In the genomic region with DNA sequence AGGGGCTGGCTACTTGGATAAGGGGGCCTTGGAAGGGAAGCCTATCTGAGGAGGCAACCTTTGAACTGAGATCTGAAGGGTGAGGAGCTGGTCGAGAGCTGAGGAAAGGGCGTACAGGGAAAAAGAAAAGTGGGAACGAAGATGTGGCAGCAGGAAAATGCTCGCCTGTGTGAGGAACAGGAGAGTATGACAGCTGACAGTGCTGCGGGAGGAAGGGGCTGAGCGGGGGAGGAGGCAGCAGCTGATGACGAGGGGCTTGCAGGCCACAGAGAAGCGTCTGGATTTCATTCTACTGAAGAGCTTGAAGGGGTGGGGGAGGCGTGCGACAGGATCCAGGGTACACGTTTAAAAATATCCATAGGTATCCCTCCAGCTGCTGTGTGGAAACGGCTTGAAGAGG, we compare ENCODE assay signal across 26 cellular contexts. TPM values are rescaled to one million over a fixed set of nuclear protein-coding genes. Genes with fewer than 3 reads are reported as not detected.
DNase-seq lines count a peak whose midpoint lies in the region; ATAC-seq and TF ChIP-seq lines count a peak whose summit lies in the region.
"Had no signal": no experiment of that assay in that cellular context is flagged by ENCODE, and none has a peak within 500 bp of the region (broad histone marks: within the 10 kb centered on the region; RNA-seq: fewer than 3 reads in every experiment).

No MANE protein-coding gene starts in this region.

- DNase-seq in MCF 10A (ENCODE audit: unreplicated experiment): no peak
- DNase-seq in mammary epithelial cell: no peak
- no peak for DNase-seq in mesenchymal stem cell
- DNase-seq in sigmoid colon: no peak
- DNase-seq in vagina (ENCODE audit: extremely low spot score in 2 of 2): no peak
- DNase-seq in NCI-H1694 (lab: John Stamatoyannopoulos, UW): no peak
- DNase-seq in Karpas-422: no peak
- DNase-seq: activated CD4-positive, alpha-beta T cell treated with anti-CD3 and anti-CD28 coated beads, Interleukin-2, amount 10 ng/mL, durations not matched to agents 7 days and 5 days; body of pancreas; Caco-2; DND-41; hippocampal formation; islet precursor cell; KG1; MV-4-11; NCI-H1694 treated with DMSO at 0.1 percent for 48 hours; NCI-H2227 treated with DMSO at 0.1 percent for 48 hours; NCI-H748 treated with DMSO at 0.1 percent for 48 hours; SHP77 treated with DMSO at 0.1 percent for 48 hours; stimulated activated CD4-positive, alpha-beta T cell treated with anti-CD3 and anti-CD28 coated beads, Interleukin-12 subunit alpha, Interleukin-12 subunit beta, amount 100 ng/mL, for 4 hours had no signal

- CTCF ChIA-PET in MCF 10A (lab: Yijun Ruan, JAX) (interaction anchor here (0.5 to 2.4 kb wide), 5 partner anchors 13 to 1236 kb away, joined by 3 to 16 read pairs (median 3); no protein-coding TSS in a partner anchor), mammary epithelial cell (lab: Charles Lee; ENCODE audit: low non-redundant PET) (no interaction called here)

- H2BK15ac ChIP-seq in mesenchymal stem cell (ENCODE audit: low read depth, poor library complexity, severe bottlenecking): no peak overlapping the region

- BruUV-seq in MCF 10A (replicated peaks; lab: Mats Ljungman, UMichigan): no TSS peak
- BruUV-seq in mammary epithelial cell (replicated peaks; lab: Mats Ljungman, UMichigan): no TSS peak

- dilution Hi-C loops in mammary epithelial cell (cut with HindIII; ENCODE audit: low sequenced_read_pairs): no loop called here

- H3K79me2 ChIP-seq in mammary epithelial cell (ENCODE audit: insufficient read depth, low read length): peaks cover 11% of the 10 kb centered on the region
- no peaks in the 10 kb centered on the region for H3K79me2 ChIP-seq in Karpas-422 (ENCODE audit: low read length)

- H3K4me2 ChIP-seq in mammary epithelial cell (ENCODE audit: insufficient read depth, low read depth, low read length) (no peak overlapping the region), mesenchymal stem cell (ENCODE audit: low read length, poor library complexity, severe bottlenecking) (no peak overlapping the region), Karpas-422 (ENCODE audit: low read depth, low read length, poor library complexity, severe bottlenecking) (no peak overlapping the region)
- H3K4me2 ChIP-seq: neural progenitor cell had no signal

- H3K4me1 ChIP-seq in mammary epithelial cell (ENCODE audit: insufficient read depth, low read length): peaks cover 9% of the 10 kb centered on the region
- peaks cover 11% of the 10 kb centered on the region for H3K4me1 ChIP-seq in mesenchymal stem cell (ENCODE audit: control insufficient read depth, insufficient read depth, low read depth, low read length)
- peaks cover 0 to 78% (median 71%) of the 10 kb centered on the region in 4 donors for H3K4me1 ChIP-seq in sigmoid colon
- peaks cover 96% of the 10 kb centered on the region for H3K4me1 ChIP-seq in vagina
- H3K4me1 ChIP-seq in Karpas-422 (ENCODE audit: low read length): no peaks in the 10 kb centered on the region
- H3K4me1 ChIP-seq: Caco-2 had no signal

- POLR2A ChIA-PET in MCF 10A (lab: Yijun Ruan, JAX): interaction anchor here (1.3 to 2.6 kb wide), 3 partner anchors 8 to 12 kb away, joined by 3 to 9 read pairs (median 8); no protein-coding TSS in a partner anchor

- no peak overlapping the region for H2BK120ac ChIP-seq in mesenchymal stem cell (ENCODE audit: low read depth, low read length)

- H3K23ac ChIP-seq in mesenchymal stem cell (ENCODE audit: low read length in 2 of 2): no peak overlapping the region

- no peak overlapping the region for H2AK5ac ChIP-seq in mesenchymal stem cell (ENCODE audit: low read length, severe bottlenecking)

- H3K9me2 ChIP-seq in Karpas-422 (replicated peaks; ENCODE audit: insufficient read depth, low read length): no peaks in the 10 kb centered on the region

- H4K8ac ChIP-seq in mesenchymal stem cell (ENCODE audit: low read length): peak overlapping the region; percentile 35

- peaks cover 51% of the 10 kb centered on the region for H3K79me1 ChIP-seq in mesenchymal stem cell (replicated peaks; ENCODE audit: low read length, poor library complexity, severe bottlenecking)

- ATAC-seq in HG03159 (IDR thresholded peaks at IDR 0.05; ENCODE audit: unreplicated experiment): no peak
- ATAC-seq: activated T-helper 17 cell treated with anti-CD3 and anti-CD28 coated beads, Interleukin-2, amount 50 U/mL, for 72 hours had no signal

- no peaks in the 10 kb centered on the region for H3K27me3 Mint-ChIP-seq in MCF 10A (ENCODE audit: insufficient read depth, unreplicated experiment)
- H3K27me3 Mint-ChIP-seq: activated naive CD8-positive, alpha-beta T cell had no signal

- in situ Hi-C loops in mammary epithelial cell (cut with MboI; ENCODE audit: low sequenced_read_pairs in 2 of 2): no loop called here

- no peak overlapping the region for H4K91ac ChIP-seq in mesenchymal stem cell (ENCODE audit: low read length)

- H3K36me3 Mint-ChIP-seq in MCF 10A (ENCODE audit: insufficient read depth, unreplicated experiment): peaks cover 57% of the 10 kb centered on the region
- H3K36me3 Mint-ChIP-seq: activated naive CD8-positive, alpha-beta T cell had no signal

- H3K27ac Mint-ChIP-seq in MCF 10A (ENCODE audit: low read depth, unreplicated experiment): peak overlapping the region; percentile 55
- H3K27ac Mint-ChIP-seq: activated CD4-positive, alpha-beta T cell treated with anti-CD3 and anti-CD28 coated beads, Interleukin-2, amount 10 ng/mL, durations not matched to agents 7 days and 5 days; activated naive CD8-positive, alpha-beta T cell; activated T-helper 17 cell treated with anti-CD3 and anti-CD28 coated beads, Interleukin-2, amount 50 U/mL, for 72 hours had no signal

- H2BK12ac ChIP-seq in mesenchymal stem cell (ENCODE audit: low read length in 2 of 2): no peak overlapping the region

- H3K14ac ChIP-seq in mesenchymal stem cell (ENCODE audit: low read length in 2 of 2): no peak overlapping the region

- no peak overlapping the region for H3K4me3 Mint-ChIP-seq in MCF 10A (ENCODE audit: unreplicated experiment)
- H3K4me3 Mint-ChIP-seq: activated CD4-positive, alpha-beta T cell treated with anti-CD3 and anti-CD28 coated beads, Interleukin-2, amount 10 ng/mL, durations not matched to agents 7 days and 5 days; activated naive CD8-positive, alpha-beta T cell; activated T-helper 17 cell treated with anti-CD3 and anti-CD28 coated beads, Interleukin-2, amount 50 U/mL, for 72 hours; neural progenitor cell had no signal

- no peaks in the 10 kb centered on the region for H3K9me3 Mint-ChIP-seq in MCF 10A (ENCODE audit: unreplicated experiment)
- H3K9me3 Mint-ChIP-seq: activated CD4-positive, alpha-beta T cell treated with anti-CD3 and anti-CD28 coated beads, Interleukin-2, amount 10 ng/mL, durations not matched to agents 7 days and 5 days; activated T-helper 17 cell treated with anti-CD3 and anti-CD28 coated beads, Interleukin-2, amount 50 U/mL, for 72 hours; neural progenitor cell had no signal

- H3K27me3 ChIP-seq in mammary epithelial cell (ENCODE audit: insufficient read depth, low read length): no peaks in the 10 kb centered on the region
- no peaks in the 10 kb centered on the region for H3K27me3 ChIP-seq in mesenchymal stem cell (ENCODE audit: control insufficient read depth in 1 of 2, insufficient read depth in 1 of 2, low read length in 2 of 2)
- no peaks in the 10 kb centered on the region for H3K27me3 ChIP-seq in sigmoid colon
- H3K27me3 ChIP-seq in vagina: no peaks in the 10 kb centered on the region
- H3K27me3 ChIP-seq in Karpas-422 (ENCODE audit: low read length): no peaks in the 10 kb centered on the region
- H3K27me3 ChIP-seq: body of pancreas, neural progenitor cell had no signal

- H3K36me3 ChIP-seq in mammary epithelial cell (ENCODE audit: insufficient read depth, low read length) (no peaks in the 10 kb centered on the region), mesenchymal stem cell (ENCODE audit: control insufficient read depth in 1 of 2, insufficient read depth in 2 of 2, low read depth in 1 of 2, low read length in 2 of 2) (peaks cover 48 to 57% of the 10 kb centered on the region in 2 experiments), sigmoid colon (peaks cover 0 to 4% (median 0%) of the 10 kb centered on the region in 4 donors), vagina (no peaks in the 10 kb centered on the region), Karpas-422 (ENCODE audit: insufficient read depth, low read length) (no peaks in the 10 kb centered on the region)
- H3K36me3 ChIP-seq: neural progenitor cell had no signal

- H3K9ac ChIP-seq in mammary epithelial cell (ENCODE audit: insufficient read depth, low read length) (no peak overlapping the region), mesenchymal stem cell (ENCODE audit: low read length) (peak overlapping the region; percentile 54), Karpas-422 (ENCODE audit: low read length) (no peak overlapping the region)
- H3K9ac ChIP-seq: neural progenitor cell had no signal

- H3K18ac ChIP-seq in mesenchymal stem cell (ENCODE audit: low read depth in 1 of 2, low read length in 2 of 2): no peak overlapping the region

- no peak overlapping the region for H2BK5ac ChIP-seq in mesenchymal stem cell (ENCODE audit: low read depth, low read length, poor library complexity, severe bottlenecking)

- 92% methylated on average over 7 of the region's 12 CpGs for WGBS in mammary epithelial cell (ENCODE audit: low coverage, missing lambda C conversion rate)
- 58% methylated on average over 12 of the region's 12 CpGs for WGBS in mesenchymal stem cell
- WGBS in sigmoid colon, 2 donors: 68 to 93% methylated on average over 12 of the region's 12 CpGs

- H3K9me3 ChIP-seq in mammary epithelial cell (replicated peaks; ENCODE audit: insufficient read depth, low read length) (no peaks in the 10 kb centered on the region), mesenchymal stem cell (ENCODE audit: control insufficient read depth, low read length) (no peaks in the 10 kb centered on the region), sigmoid colon (no peaks in the 10 kb centered on the region), vagina (no peaks in the 10 kb centered on the region), Karpas-422 (ENCODE audit: low read length) (no peaks in the 10 kb centered on the region)
- H3K9me3 ChIP-seq: body of pancreas, Caco-2 had no signal

- TF ChIP-seq EP300 in sigmoid colon (IDR thresholded peaks at IDR 0.05): no peak

- H3K4me3 ChIP-seq in mammary epithelial cell (replicated peaks in 1 of 3; ENCODE audit: insufficient read depth in 1 of 3, low read depth in 2 of 3, low read length in 3 of 3) (no peak overlapping the region), mesenchymal stem cell (ENCODE audit: insufficient read depth in 1 of 2, low read depth in 1 of 2, low read length in 2 of 2) (no peak overlapping the region), sigmoid colon (no peak overlapping the region), vagina (no peak overlapping the region), Karpas-422 (ENCODE audit: low read length) (no peak overlapping the region)
- H3K4me3 ChIP-seq: body of pancreas, neural progenitor cell had no signal

- H3K27ac ChIP-seq in mammary epithelial cell (ENCODE audit: insufficient read depth, low read depth, low read length) (no peak overlapping the region), mesenchymal stem cell (ENCODE audit: low read length, poor library complexity, severe bottlenecking) (no peak overlapping the region), sigmoid colon (peak overlapping the region; percentile 76 to 96 (median 90)), vagina (peak overlapping the region; percentile 98), Karpas-422 (ENCODE audit: low read length) (no peak overlapping the region)
- H3K27ac ChIP-seq: 22Rv1, neural progenitor cell, VCaP had no signal

- H3K4me1 Mint-ChIP-seq in MCF 10A (ENCODE audit: insufficient read depth, unreplicated experiment): peaks cover 31% of the 10 kb centered on the region
- H3K4me1 Mint-ChIP-seq: activated T-helper 17 cell treated with anti-CD3 and anti-CD28 coated beads, Interleukin-2, amount 50 U/mL, for 72 hours had no signal

- TF ChIP-seq CTCF in MCF 10A (IDR thresholded peaks at IDR 0.05; ENCODE audit: unreplicated experiment) (no peak), mammary epithelial cell (conservative IDR thresholded peaks at IDR 0.05 in 1 of 2, IDR thresholded peaks at IDR 0.05 in 1 of 2; ENCODE audit: extremely low read depth in 1 of 2, insufficient read depth in 1 of 2, low read depth in 1 of 2, low read length in 2 of 2) (no peak), sigmoid colon (IDR thresholded peaks at IDR 0.05) (no peak), vagina (IDR thresholded peaks at IDR 0.05) (no peak)

- H3K4ac ChIP-seq in mesenchymal stem cell (ENCODE audit: low read depth in 1 of 2, low read length in 2 of 2): no peak overlapping the region

- TF ChIP-seq POLR2A in sigmoid colon (IDR thresholded peaks at IDR 0.05) (no peak), vagina (IDR thresholded peaks at IDR 0.05) (no peak)

- H4K20me1 ChIP-seq in mammary epithelial cell (ENCODE audit: insufficient read depth, low read length) (no peaks in the 10 kb centered on the region), Karpas-422 (ENCODE audit: insufficient read depth, low read depth, low read length) (0 out of 2 replicates have a peak, but pooled peaks cover 2% of the 10 kb centered on the region)

- H2AFZ ChIP-seq in mammary epithelial cell (ENCODE audit: low read depth, low read length) (no peak overlapping the region), mesenchymal stem cell (ENCODE audit: low read depth, low read length) (no peak overlapping the region), Karpas-422 (ENCODE audit: low read length) (no peak overlapping the region)
- H2AFZ ChIP-seq: neural progenitor cell had no signal

- intact Hi-C loops in MCF 10A (cut with micrococcal nuclease): no loop called here
- intact Hi-C loops in mammary epithelial cell (cut with micrococcal nuclease): no loop called here
- intact Hi-C loops in sigmoid colon (cut with DNase I): no loop called here
- intact Hi-C loops in vagina (cut with DNase I): no loop called here

RNA-seq across cellular contexts. Expression of gene SH3PXD2B, which starts 28.9 kb away (rescaled TPM):
- total RNA-seq in MCF 10A (2022): 34.1 and 42.3 TPM in 2 replicates
- 10 to 100 TPM; 19.2 to 25.1 TPM for total RNA-seq in mammary epithelial cell
- 14.1 TPM for polyA plus RNA-seq in mammary epithelial cell
- 33.7 TPM for polyA minus RNA-seq in mammary epithelial cell
- 25.7 TPM for polyA plus RNA-seq in mesenchymal stem cell (2013, experiment 1 of 2)
- 23.0 TPM for polyA plus RNA-seq in mesenchymal stem cell (2013, experiment 2 of 2)
- 10 to 100 TPM; 19.3 to 45.7 (median 20.9) TPM for total RNA-seq in sigmoid colon
- polyA plus RNA-seq in sigmoid colon: 1 to 10 TPM; 3.6 to 9.2 (median 3.9) TPM
- 30.9 TPM for total RNA-seq in vagina
- total RNA-seq in Karpas-422 (2014; rRNA removed; shearing (Covaris generic); ENCODE audit: low replicate concordance): 0.15 TPM in 1 of 2 replicates, not detected in the other

Comparison
In these comparisons a context has a peak if more than half of its experiments do, and no peak if none do; other contexts are left out.
1. H3K27ac ChIP-seq: peak in sigmoid colon (4 of 4) and vagina (single experiment); none in mammary epithelial cell (single experiment), mesenchymal stem cell (single experiment) and Karpas-422 (single experiment).
2. RNA of gene SH3PXD2B, which starts 28.9 kb away (total RNA-seq): 34.1 to 42.3 TPM in MCF 10A, 30.9 TPM in vagina (single experiment), 19.2 to 25.1 TPM in mammary epithelial cell and 19.3 to 45.7 TPM in sigmoid colon; 0.15 TPM in Karpas-422; every median in the first group is over 10 times any median in the second.